1 cellular context compared by ENCODE assay signal in the genomic region with DNA sequence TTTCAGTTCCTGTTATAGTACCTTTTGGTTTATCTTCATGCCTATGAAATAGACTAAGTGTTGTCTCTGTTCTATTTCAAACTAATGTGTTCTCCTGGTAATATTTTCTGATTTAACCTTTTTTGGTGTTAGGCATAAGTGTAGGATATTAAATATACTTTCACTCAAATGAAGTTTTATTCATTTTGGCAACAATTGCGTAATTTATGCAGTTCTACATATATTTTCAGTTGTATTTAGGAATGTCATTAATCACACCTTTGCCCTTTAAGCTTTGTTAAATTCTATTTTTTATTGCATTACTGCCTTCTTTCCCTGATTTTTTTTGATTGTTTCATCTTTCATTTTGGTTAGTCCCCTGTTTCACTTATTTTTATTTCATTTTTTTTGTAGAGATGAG.
TF ChIP-seq lines count a peak whose summit lies in the region.

No MANE protein-coding gene starts in this region.

TF ChIP-seq in K562, 482 proteins besides CTCF, POLR2A, EP300 and RAD21:
- TF ChIP-seq ZNF134 (CRISPR knock-in tag; conservative IDR thresholded peaks at IDR 0.05): no peak
- no peak for TF ChIP-seq PHTF2 (CRISPR knock-in tag; IDR thresholded peaks at IDR 0.05)
- peak; percentile 85 for TF ChIP-seq CEBPB (tag; IDR thresholded peaks at IDR 0.05)
- TF ChIP-seq SMARCC2 (IDR thresholded peaks at IDR 0.05; ENCODE audit: low read depth): no peak
- no peak for TF ChIP-seq CEBPG (CRISPR knock-in tag; IDR thresholded peaks at IDR 0.05)
- TF ChIP-seq CEBPG (tag; conservative IDR thresholded peaks at IDR 0.05 in 1 of 2, IDR thresholded peaks at IDR 0.05 in 1 of 2): peak in 1 of 2 experiments; percentile 80; a peak in 2 of 4 replicates
